In the genomic region with DNA sequence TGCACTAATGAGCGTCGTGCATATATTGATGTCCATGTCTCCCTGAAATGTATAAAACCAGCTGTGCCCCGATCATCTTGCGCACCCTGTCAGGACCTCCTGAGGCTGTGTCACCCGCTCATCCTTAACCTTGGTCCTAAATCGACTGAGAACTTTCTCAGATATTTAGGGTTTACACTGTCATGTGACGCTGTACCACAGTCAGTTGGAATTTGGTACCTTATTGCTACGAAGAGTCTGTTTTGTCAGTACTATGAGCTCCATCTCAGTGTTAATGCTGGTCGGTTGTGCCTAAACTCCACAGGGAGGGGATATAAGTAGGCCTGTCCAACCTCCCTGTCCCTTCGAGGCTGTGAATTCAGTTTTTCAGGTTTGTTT, we compare ENCODE assay signal across 12 cellular contexts. TPM values are rescaled to one million over a fixed set of nuclear protein-coding genes. Genes with fewer than 3 reads are reported as not detected.
DNase-seq lines count a peak whose midpoint lies in the region; ATAC-seq and TF ChIP-seq lines count a peak whose summit lies in the region.
"Had no signal": no experiment of that assay in that cellular context is flagged by ENCODE, and none has a peak within 500 bp of the region (broad histone marks: within the 10 kb centered on the region; RNA-seq: fewer than 3 reads in every experiment).

No MANE protein-coding gene starts in this region.

- peak overlapping the region; percentile 96 for H3K27ac Mint-ChIP-seq in CD4-positive, alpha-beta T cell
- H3K27ac Mint-ChIP-seq in T-helper 17 cell (peak overlapping the region; percentile 97), natural killer cell (peak overlapping the region; percentile 81 to 98)
- H3K27ac Mint-ChIP-seq: activated T-helper 17 cell treated with anti-CD3 and anti-CD28 coated beads, Interleukin-2, amount 50 U/mL, for 72 hours had no signal

- no peaks in the 10 kb centered on the region for H3K27me3 ChIP-seq in CD4-positive, alpha-beta T cell (ENCODE audit: control insufficient read depth, insufficient read depth, low read length)
- H3K27me3 ChIP-seq: BE2C, suprapubic skin had no signal

- peaks cover 39% of the 10 kb centered on the region for H3K4me1 Mint-ChIP-seq in CD4-positive, alpha-beta T cell (ENCODE audit: low read depth)
- H3K4me1 Mint-ChIP-seq in T-helper 17 cell (peaks cover 32% of the 10 kb centered on the region), natural killer cell (peaks cover 51% of the 10 kb centered on the region in 2 donors)

- no peaks in the 10 kb centered on the region for H3K27me3 Mint-ChIP-seq in CD4-positive, alpha-beta T cell
- no peaks in the 10 kb centered on the region for H3K27me3 Mint-ChIP-seq in T-helper 17 cell
- H3K27me3 Mint-ChIP-seq in natural killer cell (ENCODE audit: low read depth in 2 of 2) = no peaks in the 10 kb centered on the region
- H3K27me3 Mint-ChIP-seq: activated T-helper 17 cell treated with anti-CD3 and anti-CD28 coated beads, Interleukin-2, amount 50 U/mL, for 72 hours had no signal

- POLR2A ChIA-PET in CD4-positive, alpha-beta T cell (lab: Charles Lee) = interaction anchor here (1.0 to 3.7 kb wide), 9 partner anchors 10 to 145 kb away, joined by 3 to 30 read pairs (median 5); a partner anchor contains a TSS

- CTCF ChIA-PET in CD4-positive, alpha-beta T cell (lab: Charles Lee) = interaction anchor here (0.8 to 3.8 kb wide), 10 partner anchors 11 to 144 kb away, joined by 3 to 31 read pairs (median 8); a partner anchor contains a TSS

- DNase-seq in CD4-positive, alpha-beta T cell = no peak
- DNase-seq in T-helper 17 cell (no peak), natural killer cell (no peak), foreskin melanocyte (no peak), nucleus accumbens (lab: John Stamatoyannopoulos, UW) (no peak), ACHN (no peak)
- DNase-seq: BE2C, GDM1, NCI-H345 had no signal

- intact Hi-C loops in CD4-positive, alpha-beta T cell (cut with DNase I, micrococcal nuclease) = loop anchor here (1.0 to 10.0 kb wide), 7 partner anchors 17 to 209 kb away; a partner anchor contains a TSS
- intact Hi-C loops in natural killer cell (cut with micrococcal nuclease) = loop anchor here (1.0 to 5.0 kb wide), 3 partner anchors 11 to 54 kb away; no protein-coding TSS in a partner anchor

- H3K9me3 Mint-ChIP-seq in CD4-positive, alpha-beta T cell = no peaks in the 10 kb centered on the region
- no peaks in the 10 kb centered on the region for H3K9me3 Mint-ChIP-seq in natural killer cell
- H3K9me3 Mint-ChIP-seq: activated T-helper 17 cell treated with anti-CD3 and anti-CD28 coated beads, Interleukin-2, amount 50 U/mL, for 72 hours had no signal

- no peak for ATAC-seq in CD4-positive, alpha-beta T cell (ENCODE audit: poor library complexity)
- ATAC-seq in T-helper 17 cell = no peak
- no peak for ATAC-seq in natural killer cell
- ATAC-seq: activated T-helper 17 cell treated with anti-CD3 and anti-CD28 coated beads, Interleukin-2, amount 50 U/mL, for 72 hours; psoas muscle had no signal

- peak overlapping the region; percentile 56 for H3K4me3 Mint-ChIP-seq in CD4-positive, alpha-beta T cell
- H3K4me3 Mint-ChIP-seq in T-helper 17 cell (no peak overlapping the region), natural killer cell (peak overlapping the region; percentile 28)
- H3K4me3 Mint-ChIP-seq: activated T-helper 17 cell treated with anti-CD3 and anti-CD28 coated beads, Interleukin-2, amount 50 U/mL, for 72 hours had no signal

- peaks cover 17% of the 10 kb centered on the region for H3K36me3 Mint-ChIP-seq in CD4-positive, alpha-beta T cell (ENCODE audit: low read depth)
- H3K36me3 Mint-ChIP-seq in T-helper 17 cell (ENCODE audit: low read depth) (peaks cover 7% of the 10 kb centered on the region), natural killer cell (no peaks in the 10 kb centered on the region)

- no peaks in the 10 kb centered on the region for H3K9me3 ChIP-seq in CD4-positive, alpha-beta T cell (ENCODE audit: control insufficient read depth, low read length)
- H3K9me3 ChIP-seq in T-helper 17 cell (ENCODE audit: control insufficient read depth, low read length, poor library complexity, severe bottlenecking) = no peaks in the 10 kb centered on the region
- H3K9me3 ChIP-seq: BE2C, psoas muscle, suprapubic skin had no signal

- H3K27ac ChIP-seq in CD4-positive, alpha-beta T cell (ENCODE audit: low read depth, low read length) = peak overlapping the region; percentile 41
- H3K27ac ChIP-seq: suprapubic skin had no signal

- no peak for TF ChIP-seq CTCF in CD4-positive, alpha-beta T cell (IDR thresholded peaks at IDR 0.05)
- TF ChIP-seq CTCF in natural killer cell (IDR thresholded peaks at IDR 0.05) = no peak

- in situ Hi-C loops in ACHN (cut with HindIII; ENCODE audit: low pct_ligation_motif_present, low pct_unique_long_range_greater_than_20kb, low sequenced_read_pairs) = no loop called here

RNA-seq across cellular contexts. Expression of a gene that starts 1.8 kb away (rescaled TPM):
- 100 to 1,000 TPM; 364 to 383 TPM for total RNA-seq in CD4-positive, alpha-beta T cell
- 100 to 1,000 TPM; 550 to 570 TPM for total RNA-seq in T-helper 17 cell
- 1,000 to 10,000 TPM; 1,080 to 1,421 (median 1,273) TPM for total RNA-seq in natural killer cell

RNA-seq across cellular contexts. Expression of a gene that starts 6.5 kb away (rescaled TPM):
- total RNA-seq in CD4-positive, alpha-beta T cell = not detected
- total RNA-seq in T-helper 17 cell (not detected), natural killer cell (not detected)
- total RNA-seq: activated T-helper 17 cell treated with anti-CD3 and anti-CD28 coated beads, Interleukin-2, amount 50 U/mL, for 72 hours; psoas muscle; suprapubic skin had no signal

RNA-seq across cellular contexts. Expression of a gene that starts 8.0 kb away (rescaled TPM):
- total RNA-seq in CD4-positive, alpha-beta T cell = 100 to 1,000 TPM; 286 to 306 TPM
- 100 to 1,000 TPM; 344 to 363 TPM for total RNA-seq in T-helper 17 cell
- total RNA-seq in natural killer cell = 100 to 1,000 TPM; 540 to 809 (median 710) TPM

RNA-seq across cellular contexts. Expression of a gene that starts 14.8 kb away (rescaled TPM):
- total RNA-seq in CD4-positive, alpha-beta T cell = 10 to 100 TPM; 15.9 to 20.1 TPM
- 10 to 100 TPM in 1 of 2 donors, 1 to 10 TPM in 1; 2.5 to 25.2 TPM for total RNA-seq in T-helper 17 cell
- 100 to 1,000 TPM in 1 of 3 donors, 10 to 100 TPM in 2; 64.0 to 165 (median 93.6) TPM for total RNA-seq in natural killer cell

RNA-seq across cellular contexts. Expression of a gene that starts 16.9 kb away (rescaled TPM):
- 100 to 1,000 TPM; 670 to 671 TPM for total RNA-seq in CD4-positive, alpha-beta T cell
- total RNA-seq in T-helper 17 cell (100 to 1,000 TPM; 317 to 350 TPM), natural killer cell (100 to 1,000 TPM; 130 to 237 (median 153) TPM)
